ENCODE assay signal across 1 cellular context in genomic region chr4:145881991-145882390, GRCh38.
TF ChIP-seq lines count a peak whose summit lies in the region.

No MANE protein-coding gene starts in this region.

TF ChIP-seq in K562, 482 proteins besides CTCF, POLR2A, EP300 and RAD21 (continued from another document):
- TF ChIP-seq USF2 (CRISPR knock-in tag; IDR thresholded peaks at IDR 0.05) (0 out of 2 replicates have a peak, but pooled peaks have one; percentile 27), KDM5B (IDR thresholded peaks at IDR 0.05; ENCODE audit: insufficient replicate concordance, low read depth, low read length) (no peak), TRIM24 (IDR thresholded peaks at IDR 0.05) (no peak), NFE2 (IDR thresholded peaks at IDR 0.05; ENCODE audit: low read depth) (no peak), CXXC5 (CRISPR knock-in tag; IDR thresholded peaks at IDR 0.05) (no peak)
